ENCODE assay signal across 8 cellular contexts in the genomic region with DNA sequence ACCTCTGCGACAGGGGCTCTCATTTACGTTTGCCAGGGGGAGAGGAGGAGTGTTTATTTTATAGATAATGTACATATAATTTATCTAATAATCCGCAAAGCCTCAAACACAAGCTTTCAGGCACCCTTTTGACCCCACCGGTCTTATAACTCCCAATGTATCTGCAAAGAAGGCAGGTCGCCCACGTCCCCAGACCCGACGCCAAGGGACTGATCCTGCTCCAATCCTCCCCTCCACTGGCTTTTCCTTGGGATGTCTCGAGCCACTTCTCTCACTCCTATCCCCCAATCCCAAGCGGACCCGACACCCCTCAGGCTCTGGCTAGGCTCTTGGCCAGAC. TPM values are rescaled to one million over a fixed set of nuclear protein-coding genes. Genes with fewer than 3 reads are reported as not detected.
A peak's percentile ranks its signal among the peaks of the same experiment; 100 is the strongest.
DNase-seq lines count a peak whose midpoint lies in the region; ATAC-seq and TF ChIP-seq lines count a peak whose summit lies in the region.

No MANE protein-coding gene starts in this region.

- intact Hi-C loops in adrenal gland (cut with DNase I) (loop anchor here in 1 of 2 donors (10.0 kb wide), 1 partner anchor 52 kb away; no protein-coding TSS in a partner anchor), upper lobe of right lung (cut with DNase I) (no loop called here)

- peaks cover 49% of the 10 kb centered on the region for H3K79me2 ChIP-seq in DND-41 (ENCODE audit: insufficient read depth, low read length)

- H3K4me3 ChIP-seq in DND-41 (ENCODE audit: low read depth in 1 of 2, low read length in 2 of 2) (peak overlapping the region; percentile 62 to 75), adrenal gland (peak overlapping the region; percentile 46 to 98 (median 88)), liver (ENCODE audit: low read depth in 1 of 3, low read length in 3 of 3) (peak overlapping the region; percentile 79 to 98 (median 89)), upper lobe of right lung (peak overlapping the region; percentile 88)

- H3K4me1 ChIP-seq in DND-41 (ENCODE audit: insufficient read depth, low read length), result peaks cover 29% of the 10 kb centered on the region
- H3K4me1 ChIP-seq in adrenal gland (replicated peaks in 1 of 2), result peaks cover 14 to 43% of the 10 kb centered on the region in 2 donors
- H3K4me1 ChIP-seq in liver (ENCODE audit: control insufficient read depth in 4 of 4, insufficient read depth in 4 of 4, low read length in 3 of 4), result peaks cover 7 to 22% (median 11%) of the 10 kb centered on the region in 4 donors
- H3K4me1 ChIP-seq in upper lobe of right lung, result peaks cover 15% of the 10 kb centered on the region

- peak overlapping the region; percentile 83 for H3K27ac ChIP-seq in DND-41 (ENCODE audit: low read length)
- H3K27ac ChIP-seq in adrenal gland, result peak overlapping the region; percentile 82 to 99 (median 96)
- peak overlapping the region; percentile 94 to 96 for H3K27ac ChIP-seq in liver (ENCODE audit: low read depth in 1 of 2, low read length in 2 of 2)
- peak overlapping the region; percentile 95 for H3K27ac ChIP-seq in upper lobe of right lung

- H3K4me2 ChIP-seq in DND-41 (ENCODE audit: insufficient read depth, low read length), result peak overlapping the region; percentile 72

- H3K9ac ChIP-seq in DND-41 (ENCODE audit: low read depth, low read length), result peak overlapping the region; percentile 77
- peak overlapping the region; percentile 91 to 95 for H3K9ac ChIP-seq in liver (ENCODE audit: low read depth in 1 of 2, low read length in 2 of 2)

- H3K9me3 ChIP-seq in DND-41 (ENCODE audit: insufficient read depth, low read length, severe bottlenecking), result no peaks in the 10 kb centered on the region
- H3K9me3 ChIP-seq in adrenal gland (replicated peaks in 1 of 3), result no peaks in the 10 kb centered on the region
- H3K9me3 ChIP-seq in liver (ENCODE audit: control insufficient read depth in 4 of 4, low read length in 3 of 4), result no peaks in the 10 kb centered on the region
- H3K9me3 ChIP-seq in upper lobe of right lung, result no peaks in the 10 kb centered on the region

- TF ChIP-seq CTCF in DND-41 (IDR thresholded peaks at IDR 0.05; ENCODE audit: borderline replicate concordance, extremely low read depth, low read length, poor library complexity, severe bottlenecking), result no peak
- no peak for TF ChIP-seq CTCF in adrenal gland (IDR thresholded peaks at IDR 0.05)
- TF ChIP-seq CTCF in liver (IDR thresholded peaks at IDR 0.05; ENCODE audit: low read depth, low read length, missing input control), result no peak
- no peak for TF ChIP-seq CTCF in upper lobe of right lung (IDR thresholded peaks at IDR 0.05)

- no peaks in the 10 kb centered on the region for H3K27me3 ChIP-seq in DND-41 (ENCODE audit: insufficient read depth, low read length, poor library complexity)
- H3K27me3 ChIP-seq in adrenal gland, result no peaks in the 10 kb centered on the region
- no peaks in the 10 kb centered on the region for H3K27me3 ChIP-seq in liver (ENCODE audit: control insufficient read depth in 4 of 4, insufficient read depth in 4 of 4, low read length in 3 of 4)
- no peaks in the 10 kb centered on the region for H3K27me3 ChIP-seq in upper lobe of right lung

- no peak for DNase-seq in DND-41
- DNase-seq in adrenal gland, result peak in 1 of 7 donors; percentile 66
- no peak for DNase-seq in upper lobe of right lung
- no peak for DNase-seq in G401 (ENCODE audit: low spot score)
- no peak for DNase-seq in NCI-H1930 (lab: John Stamatoyannopoulos, UW)
- DNase-seq in stimulated activated CD4-positive, alpha-beta T cell treated with anti-CD3 and anti-CD28 coated beads, Interleukin-4, amount 100 ng/mL, for 1 hour, result no peak

- H3K36me3 ChIP-seq in DND-41 (ENCODE audit: insufficient read depth, low read length), result peaks cover 16% of the 10 kb centered on the region; the same call in 1 of the 2 replicates
- H3K36me3 ChIP-seq in adrenal gland (replicated peaks in 1 of 2), result peaks cover 0 to 13% of the 10 kb centered on the region in 2 donors
- H3K36me3 ChIP-seq in liver (ENCODE audit: control insufficient read depth in 4 of 4, insufficient read depth in 3 of 4, low read depth in 1 of 4, low read length in 3 of 4), result peaks cover 0 to 8% (median under 1%) of the 10 kb centered on the region in 4 donors
- peaks cover 24% of the 10 kb centered on the region for H3K36me3 ChIP-seq in upper lobe of right lung

- peak overlapping the region; percentile 88 for H2AFZ ChIP-seq in DND-41 (ENCODE audit: low read depth, low read length)

- ATAC-seq in DND-41 (ENCODE audit: insufficient read depth, low read depth) (no peak; the same call in 2 of the 3 replicates), HG03135 (IDR thresholded peaks at IDR 0.05; ENCODE audit: unreplicated experiment) (peak; percentile 4), upper lobe of right lung (no peak)

- in situ Hi-C loops in G401 (cut with HindIII; ENCODE audit: low sequenced_read_pairs), result no loop called here

- TF ChIP-seq RAD21 in liver (IDR thresholded peaks at IDR 0.05), result no peak

- 0 to 1% (median 1%) methylated on average over 11 of the region's 11 CpGs for WGBS in adrenal gland, 4 donors
- under 1% methylated on average over 11 of the region's 11 CpGs for WGBS in liver

- peaks cover 3% of the 10 kb centered on the region; the same call in 1 of the 2 replicates for H4K20me1 ChIP-seq in DND-41 (ENCODE audit: insufficient read depth, low read length)

- TF ChIP-seq POLR2A in adrenal gland (IDR thresholded peaks at IDR 0.05), result no peak

TF ChIP-seq in liver, 16 proteins besides CTCF, POLR2A, EP300 and RAD21:
- TF ChIP-seq, protein P1, sequence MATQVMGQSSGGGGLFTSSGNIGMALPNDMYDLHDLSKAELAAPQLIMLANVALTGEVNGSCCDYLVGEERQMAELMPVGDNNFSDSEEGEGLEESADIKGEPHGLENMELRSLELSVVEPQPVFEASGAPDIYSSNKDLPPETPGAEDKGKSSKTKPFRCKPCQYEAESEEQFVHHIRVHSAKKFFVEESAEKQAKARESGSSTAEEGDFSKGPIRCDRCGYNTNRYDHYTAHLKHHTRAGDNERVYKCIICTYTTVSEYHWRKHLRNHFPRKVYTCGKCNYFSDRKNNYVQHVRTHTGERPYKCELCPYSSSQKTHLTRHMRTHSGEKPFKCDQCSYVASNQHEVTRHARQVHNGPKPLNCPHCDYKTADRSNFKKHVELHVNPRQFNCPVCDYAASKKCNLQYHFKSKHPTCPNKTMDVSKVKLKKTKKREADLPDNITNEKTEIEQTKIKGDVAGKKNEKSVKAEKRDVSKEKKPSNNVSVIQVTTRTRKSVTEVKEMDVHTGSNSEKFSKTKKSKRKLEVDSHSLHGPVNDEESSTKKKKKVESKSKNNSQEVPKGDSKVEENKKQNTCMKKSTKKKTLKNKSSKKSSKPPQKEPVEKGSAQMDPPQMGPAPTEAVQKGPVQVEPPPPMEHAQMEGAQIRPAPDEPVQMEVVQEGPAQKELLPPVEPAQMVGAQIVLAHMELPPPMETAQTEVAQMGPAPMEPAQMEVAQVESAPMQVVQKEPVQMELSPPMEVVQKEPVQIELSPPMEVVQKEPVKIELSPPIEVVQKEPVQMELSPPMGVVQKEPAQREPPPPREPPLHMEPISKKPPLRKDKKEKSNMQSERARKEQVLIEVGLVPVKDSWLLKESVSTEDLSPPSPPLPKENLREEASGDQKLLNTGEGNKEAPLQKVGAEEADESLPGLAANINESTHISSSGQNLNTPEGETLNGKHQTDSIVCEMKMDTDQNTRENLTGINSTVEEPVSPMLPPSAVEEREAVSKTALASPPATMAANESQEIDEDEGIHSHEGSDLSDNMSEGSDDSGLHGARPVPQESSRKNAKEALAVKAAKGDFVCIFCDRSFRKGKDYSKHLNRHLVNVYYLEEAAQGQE (IDR thresholded peaks at IDR 0.05), result no peak
- TF ChIP-seq HNF4A (conservative IDR thresholded peaks at IDR 0.05) (no peak), FOXA1 (IDR thresholded peaks at IDR 0.05) (no peak), FOXA2 (IDR thresholded peaks at IDR 0.05) (no peak), HNF4G (IDR thresholded peaks at IDR 0.05) (no peak), EGR1 (IDR thresholded peaks at IDR 0.05; ENCODE audit: low read depth in 2 of 2) (no peak), NR2F2 (IDR thresholded peaks at IDR 0.05) (no peak)
- TF ChIP-seq, protein P2, sequence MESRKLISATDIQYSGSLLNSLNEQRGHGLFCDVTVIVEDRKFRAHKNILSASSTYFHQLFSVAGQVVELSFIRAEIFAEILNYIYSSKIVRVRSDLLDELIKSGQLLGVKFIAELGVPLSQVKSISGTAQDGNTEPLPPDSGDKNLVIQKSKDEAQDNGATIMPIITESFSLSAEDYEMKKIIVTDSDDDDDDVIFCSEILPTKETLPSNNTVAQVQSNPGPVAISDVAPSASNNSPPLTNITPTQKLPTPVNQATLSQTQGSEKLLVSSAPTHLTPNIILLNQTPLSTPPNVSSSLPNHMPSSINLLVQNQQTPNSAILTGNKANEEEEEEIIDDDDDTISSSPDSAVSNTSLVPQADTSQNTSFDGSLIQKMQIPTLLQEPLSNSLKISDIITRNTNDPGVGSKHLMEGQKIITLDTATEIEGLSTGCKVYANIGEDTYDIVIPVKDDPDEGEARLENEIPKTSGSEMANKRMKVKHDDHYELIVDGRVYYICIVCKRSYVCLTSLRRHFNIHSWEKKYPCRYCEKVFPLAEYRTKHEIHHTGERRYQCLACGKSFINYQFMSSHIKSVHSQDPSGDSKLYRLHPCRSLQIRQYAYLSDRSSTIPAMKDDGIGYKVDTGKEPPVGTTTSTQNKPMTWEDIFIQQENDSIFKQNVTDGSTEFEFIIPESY (IDR thresholded peaks at IDR 0.05), result no peak
- TF ChIP-seq, protein P3, sequence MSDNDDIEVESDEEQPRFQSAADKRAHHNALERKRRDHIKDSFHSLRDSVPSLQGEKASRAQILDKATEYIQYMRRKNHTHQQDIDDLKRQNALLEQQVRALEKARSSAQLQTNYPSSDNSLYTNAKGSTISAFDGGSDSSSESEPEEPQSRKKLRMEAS (IDR thresholded peaks at IDR 0.05), result no peak

RNA-seq across cellular contexts. Expression of a gene that starts 0.5 kb away (rescaled TPM):
- 10 to 100 TPM; 14.7 to 31.0 (median 26.2) TPM for total RNA-seq in adrenal gland
- 10 to 100 TPM in 2 of 3 donors, 1 to 10 TPM in 1; 9.3 to 19.4 (median 17.3) TPM for polyA plus RNA-seq in adrenal gland
- total RNA-seq in liver, result 1 to 10 TPM; 8.1 to 8.4 TPM
- 10 to 100 TPM in 1 of 2 donors, 1 to 10 TPM in 1; 3.5 to 11.3 TPM for polyA plus RNA-seq in liver
- total RNA-seq in upper lobe of right lung, result 22.8 TPM
- total RNA-seq in G401 (2014; rRNA removed; shearing (Covaris generic)), result 17.8 and 29.8 TPM in 2 replicates
